In genomic region chr9:96420468-96421219, GRCh38 we compare ENCODE assay signal across 1 cellular context.
A peak's percentile ranks its signal among the peaks of the same experiment; 100 is the strongest.
TF ChIP-seq lines count a peak whose summit lies in the region.

No MANE protein-coding gene starts in this region.

TF ChIP-seq in HepG2, 621 proteins besides CTCF, POLR2A, EP300 and RAD21 (continued from another document and continues in another):
- TF ChIP-seq, protein P1, sequence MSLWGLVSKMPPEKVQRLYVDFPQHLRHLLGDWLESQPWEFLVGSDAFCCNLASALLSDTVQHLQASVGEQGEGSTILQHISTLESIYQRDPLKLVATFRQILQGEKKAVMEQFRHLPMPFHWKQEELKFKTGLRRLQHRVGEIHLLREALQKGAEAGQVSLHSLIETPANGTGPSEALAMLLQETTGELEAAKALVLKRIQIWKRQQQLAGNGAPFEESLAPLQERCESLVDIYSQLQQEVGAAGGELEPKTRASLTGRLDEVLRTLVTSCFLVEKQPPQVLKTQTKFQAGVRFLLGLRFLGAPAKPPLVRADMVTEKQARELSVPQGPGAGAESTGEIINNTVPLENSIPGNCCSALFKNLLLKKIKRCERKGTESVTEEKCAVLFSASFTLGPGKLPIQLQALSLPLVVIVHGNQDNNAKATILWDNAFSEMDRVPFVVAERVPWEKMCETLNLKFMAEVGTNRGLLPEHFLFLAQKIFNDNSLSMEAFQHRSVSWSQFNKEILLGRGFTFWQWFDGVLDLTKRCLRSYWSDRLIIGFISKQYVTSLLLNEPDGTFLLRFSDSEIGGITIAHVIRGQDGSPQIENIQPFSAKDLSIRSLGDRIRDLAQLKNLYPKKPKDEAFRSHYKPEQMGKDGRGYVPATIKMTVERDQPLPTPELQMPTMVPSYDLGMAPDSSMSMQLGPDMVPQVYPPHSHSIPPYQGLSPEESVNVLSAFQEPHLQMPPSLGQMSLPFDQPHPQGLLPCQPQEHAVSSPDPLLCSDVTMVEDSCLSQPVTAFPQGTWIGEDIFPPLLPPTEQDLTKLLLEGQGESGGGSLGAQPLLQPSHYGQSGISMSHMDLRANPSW (CRISPR knock-in tag; IDR thresholded peaks at IDR 0.05; ENCODE audit: borderline replicate concordance): peak; percentile 51; the same call in 1 of the 2 replicates
- peak; percentile 21; the same call in 1 of the 2 replicates for TF ChIP-seq GATA4 (IDR thresholded peaks at IDR 0.05; ENCODE audit: borderline replicate concordance, low read depth)
- TF ChIP-seq ZNF749 (CRISPR knock-in tag; IDR thresholded peaks at IDR 0.05; ENCODE audit: borderline replicate concordance): no peak
- peak; percentile 52; the same call in 1 of the 2 replicates for TF ChIP-seq ZNF230 (CRISPR knock-in tag; IDR thresholded peaks at IDR 0.05)
- no peak for TF ChIP-seq ZBTB3 (CRISPR knock-in tag; IDR thresholded peaks at IDR 0.05; ENCODE audit: borderline replicate concordance, low read depth)
- peak; percentile 51 for TF ChIP-seq ASH2L (IDR thresholded peaks at IDR 0.05; ENCODE audit: insufficient read length, low read depth, low read length)
- TF ChIP-seq, protein P2, sequence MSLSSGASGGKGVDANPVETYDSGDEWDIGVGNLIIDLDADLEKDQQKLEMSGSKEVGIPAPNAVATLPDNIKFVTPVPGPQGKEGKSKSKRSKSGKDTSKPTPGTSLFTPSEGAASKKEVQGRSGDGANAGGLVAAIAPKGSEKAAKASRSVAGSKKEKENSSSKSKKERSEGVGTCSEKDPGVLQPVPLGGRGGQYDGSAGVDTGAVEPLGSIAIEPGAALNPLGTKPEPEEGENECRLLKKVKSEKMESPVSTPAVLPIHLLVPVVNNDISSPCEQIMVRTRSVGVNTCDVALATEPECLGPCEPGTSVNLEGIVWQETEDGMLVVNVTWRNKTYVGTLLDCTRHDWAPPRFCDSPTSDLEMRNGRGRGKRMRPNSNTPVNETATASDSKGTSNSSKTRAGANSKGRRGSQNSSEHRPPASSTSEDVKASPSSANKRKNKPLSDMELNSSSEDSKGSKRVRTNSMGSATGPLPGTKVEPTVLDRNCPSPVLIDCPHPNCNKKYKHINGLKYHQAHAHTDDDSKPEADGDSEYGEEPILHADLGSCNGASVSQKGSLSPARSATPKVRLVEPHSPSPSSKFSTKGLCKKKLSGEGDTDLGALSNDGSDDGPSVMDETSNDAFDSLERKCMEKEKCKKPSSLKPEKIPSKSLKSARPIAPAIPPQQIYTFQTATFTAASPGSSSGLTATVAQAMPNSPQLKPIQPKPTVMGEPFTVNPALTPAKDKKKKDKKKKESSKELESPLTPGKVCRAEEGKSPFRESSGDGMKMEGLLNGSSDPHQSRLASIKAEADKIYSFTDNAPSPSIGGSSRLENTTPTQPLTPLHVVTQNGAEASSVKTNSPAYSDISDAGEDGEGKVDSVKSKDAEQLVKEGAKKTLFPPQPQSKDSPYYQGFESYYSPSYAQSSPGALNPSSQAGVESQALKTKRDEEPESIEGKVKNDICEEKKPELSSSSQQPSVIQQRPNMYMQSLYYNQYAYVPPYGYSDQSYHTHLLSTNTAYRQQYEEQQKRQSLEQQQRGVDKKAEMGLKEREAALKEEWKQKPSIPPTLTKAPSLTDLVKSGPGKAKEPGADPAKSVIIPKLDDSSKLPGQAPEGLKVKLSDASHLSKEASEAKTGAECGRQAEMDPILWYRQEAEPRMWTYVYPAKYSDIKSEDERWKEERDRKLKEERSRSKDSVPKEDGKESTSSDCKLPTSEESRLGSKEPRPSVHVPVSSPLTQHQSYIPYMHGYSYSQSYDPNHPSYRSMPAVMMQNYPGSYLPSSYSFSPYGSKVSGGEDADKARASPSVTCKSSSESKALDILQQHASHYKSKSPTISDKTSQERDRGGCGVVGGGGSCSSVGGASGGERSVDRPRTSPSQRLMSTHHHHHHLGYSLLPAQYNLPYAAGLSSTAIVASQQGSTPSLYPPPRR (CRISPR knock-in tag; IDR thresholded peaks at IDR 0.05; ENCODE audit: borderline replicate concordance): peak; percentile 81; the same call in 1 of the 2 replicates
- peak; percentile 83; the same call in 1 of the 2 replicates for TF ChIP-seq FOSL1 (CRISPR knock-in tag; IDR thresholded peaks at IDR 0.05; ENCODE audit: borderline replicate concordance)
- TF ChIP-seq LCORL (IDR thresholded peaks at IDR 0.05): peak; percentile 62; the same call in 1 of the 2 replicates
- peak; percentile 93 for TF ChIP-seq LCORL (CRISPR knock-in tag; IDR thresholded peaks at IDR 0.05)
- TF ChIP-seq, protein P3, sequence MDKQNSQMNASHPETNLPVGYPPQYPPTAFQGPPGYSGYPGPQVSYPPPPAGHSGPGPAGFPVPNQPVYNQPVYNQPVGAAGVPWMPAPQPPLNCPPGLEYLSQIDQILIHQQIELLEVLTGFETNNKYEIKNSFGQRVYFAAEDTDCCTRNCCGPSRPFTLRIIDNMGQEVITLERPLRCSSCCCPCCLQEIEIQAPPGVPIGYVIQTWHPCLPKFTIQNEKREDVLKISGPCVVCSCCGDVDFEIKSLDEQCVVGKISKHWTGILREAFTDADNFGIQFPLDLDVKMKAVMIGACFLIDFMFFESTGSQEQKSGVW (CRISPR knock-in tag; IDR thresholded peaks at IDR 0.05; ENCODE audit: borderline replicate concordance): no peak
- TF ChIP-seq ZKSCAN1 (IDR thresholded peaks at IDR 0.05; ENCODE audit: low read length): no peak
- TF ChIP-seq, protein P4, sequence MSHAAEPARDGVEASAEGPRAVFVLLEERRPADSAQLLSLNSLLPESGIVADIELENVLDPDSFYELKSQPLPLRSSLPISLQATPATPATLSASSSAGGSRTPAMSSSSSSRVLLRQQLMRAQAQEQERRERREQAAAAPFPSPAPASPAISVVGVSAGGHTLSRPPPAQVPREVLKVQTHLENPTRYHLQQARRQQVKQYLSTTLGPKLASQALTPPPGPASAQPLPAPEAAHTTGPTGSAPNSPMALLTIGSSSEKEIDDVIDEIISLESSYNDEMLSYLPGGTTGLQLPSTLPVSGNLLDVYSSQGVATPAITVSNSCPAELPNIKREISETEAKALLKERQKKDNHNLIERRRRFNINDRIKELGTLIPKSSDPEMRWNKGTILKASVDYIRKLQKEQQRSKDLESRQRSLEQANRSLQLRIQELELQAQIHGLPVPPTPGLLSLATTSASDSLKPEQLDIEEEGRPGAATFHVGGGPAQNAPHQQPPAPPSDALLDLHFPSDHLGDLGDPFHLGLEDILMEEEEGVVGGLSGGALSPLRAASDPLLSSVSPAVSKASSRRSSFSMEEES (CRISPR knock-in tag; IDR thresholded peaks at IDR 0.05): peak; percentile 70; the same call in 1 of the 2 replicates
- peak; percentile 99 for TF ChIP-seq FOSL2 (CRISPR knock-in tag; IDR thresholded peaks at IDR 0.05)
- peak; percentile 94 for TF ChIP-seq SALL1 (CRISPR knock-in tag; IDR thresholded peaks at IDR 0.05)
- peak; percentile 78 for TF ChIP-seq HOXA3 (CRISPR knock-in tag; IDR thresholded peaks at IDR 0.05)
- peak; percentile 35; the same call in 1 of the 2 replicates for TF ChIP-seq NCOR1 (IDR thresholded peaks at IDR 0.05; ENCODE audit: borderline replicate concordance, low read length)
- peak; percentile 85 for TF ChIP-seq NR2F6 (IDR thresholded peaks at IDR 0.05)
- peak; percentile 92 for TF ChIP-seq NR2F6 (CRISPR knock-in tag; IDR thresholded peaks at IDR 0.05)
- TF ChIP-seq ZBTB7B (CRISPR knock-in tag; IDR thresholded peaks at IDR 0.05): 0 out of 2 replicates have a peak, but pooled peaks have one; percentile 30
- TF ChIP-seq SETDB1 (CRISPR knock-in tag; IDR thresholded peaks at IDR 0.05; ENCODE audit: borderline replicate concordance): 0 out of 2 replicates have a peak, but pooled peaks have one; percentile 20
- peak; percentile 72; the same call in 1 of the 2 replicates for TF ChIP-seq ZKSCAN8 (CRISPR knock-in tag; IDR thresholded peaks at IDR 0.05; ENCODE audit: borderline replicate concordance)
- no peak for TF ChIP-seq ZNF101 (CRISPR knock-in tag; IDR thresholded peaks at IDR 0.05; ENCODE audit: borderline replicate concordance, low read depth)
- TF ChIP-seq, protein P5, sequence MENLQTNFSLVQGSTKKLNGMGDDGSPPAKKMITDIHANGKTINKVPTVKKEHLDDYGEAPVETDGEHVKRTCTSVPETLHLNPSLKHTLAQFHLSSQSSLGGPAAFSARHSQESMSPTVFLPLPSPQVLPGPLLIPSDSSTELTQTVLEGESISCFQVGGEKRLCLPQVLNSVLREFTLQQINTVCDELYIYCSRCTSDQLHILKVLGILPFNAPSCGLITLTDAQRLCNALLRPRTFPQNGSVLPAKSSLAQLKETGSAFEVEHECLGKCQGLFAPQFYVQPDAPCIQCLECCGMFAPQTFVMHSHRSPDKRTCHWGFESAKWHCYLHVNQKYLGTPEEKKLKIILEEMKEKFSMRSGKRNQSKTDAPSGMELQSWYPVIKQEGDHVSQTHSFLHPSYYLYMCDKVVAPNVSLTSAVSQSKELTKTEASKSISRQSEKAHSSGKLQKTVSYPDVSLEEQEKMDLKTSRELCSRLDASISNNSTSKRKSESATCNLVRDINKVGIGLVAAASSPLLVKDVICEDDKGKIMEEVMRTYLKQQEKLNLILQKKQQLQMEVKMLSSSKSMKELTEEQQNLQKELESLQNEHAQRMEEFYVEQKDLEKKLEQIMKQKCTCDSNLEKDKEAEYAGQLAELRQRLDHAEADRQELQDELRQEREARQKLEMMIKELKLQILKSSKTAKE (CRISPR knock-in tag; IDR thresholded peaks at IDR 0.05; ENCODE audit: borderline replicate concordance): peak; percentile 72; the same call in 1 of the 2 replicates
- peak; percentile 59 for TF ChIP-seq ISL2 (CRISPR knock-in tag; IDR thresholded peaks at IDR 0.05)
- TF ChIP-seq MXD4 (CRISPR knock-in tag; IDR thresholded peaks at IDR 0.05): no peak
- peak; percentile 61; the same call in 1 of the 2 replicates for TF ChIP-seq TFAP4 (IDR thresholded peaks at IDR 0.05; ENCODE audit: borderline replicate concordance, low read depth)
- TF ChIP-seq ZNF790 (CRISPR knock-in tag; IDR thresholded peaks at IDR 0.05; ENCODE audit: borderline replicate concordance): no peak
- TF ChIP-seq GFI1 (CRISPR knock-in tag; IDR thresholded peaks at IDR 0.05; ENCODE audit: borderline replicate concordance): peak; percentile 71
- peak; percentile 94 for TF ChIP-seq THRA (CRISPR knock-in tag; IDR thresholded peaks at IDR 0.05; ENCODE audit: borderline replicate concordance)
- TF ChIP-seq SOX5 (CRISPR knock-in tag; IDR thresholded peaks at IDR 0.05; ENCODE audit: borderline replicate concordance): peak; percentile 94
- TF ChIP-seq, protein P6, sequence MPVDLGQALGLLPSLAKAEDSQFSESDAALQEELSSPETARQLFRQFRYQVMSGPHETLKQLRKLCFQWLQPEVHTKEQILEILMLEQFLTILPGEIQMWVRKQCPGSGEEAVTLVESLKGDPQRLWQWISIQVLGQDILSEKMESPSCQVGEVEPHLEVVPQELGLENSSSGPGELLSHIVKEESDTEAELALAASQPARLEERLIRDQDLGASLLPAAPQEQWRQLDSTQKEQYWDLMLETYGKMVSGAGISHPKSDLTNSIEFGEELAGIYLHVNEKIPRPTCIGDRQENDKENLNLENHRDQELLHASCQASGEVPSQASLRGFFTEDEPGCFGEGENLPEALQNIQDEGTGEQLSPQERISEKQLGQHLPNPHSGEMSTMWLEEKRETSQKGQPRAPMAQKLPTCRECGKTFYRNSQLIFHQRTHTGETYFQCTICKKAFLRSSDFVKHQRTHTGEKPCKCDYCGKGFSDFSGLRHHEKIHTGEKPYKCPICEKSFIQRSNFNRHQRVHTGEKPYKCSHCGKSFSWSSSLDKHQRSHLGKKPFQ (CRISPR knock-in tag; IDR thresholded peaks at IDR 0.05; ENCODE audit: insufficient replicate concordance): peak; percentile 49
- TF ChIP-seq ZMYM3 (CRISPR knock-in tag; IDR thresholded peaks at IDR 0.05): 0 out of 2 replicates have a peak, but pooled peaks have one; percentile 26
- no peak for TF ChIP-seq JDP2 (CRISPR knock-in tag; IDR thresholded peaks at IDR 0.05; ENCODE audit: borderline replicate concordance)
- TF ChIP-seq, protein P7, sequence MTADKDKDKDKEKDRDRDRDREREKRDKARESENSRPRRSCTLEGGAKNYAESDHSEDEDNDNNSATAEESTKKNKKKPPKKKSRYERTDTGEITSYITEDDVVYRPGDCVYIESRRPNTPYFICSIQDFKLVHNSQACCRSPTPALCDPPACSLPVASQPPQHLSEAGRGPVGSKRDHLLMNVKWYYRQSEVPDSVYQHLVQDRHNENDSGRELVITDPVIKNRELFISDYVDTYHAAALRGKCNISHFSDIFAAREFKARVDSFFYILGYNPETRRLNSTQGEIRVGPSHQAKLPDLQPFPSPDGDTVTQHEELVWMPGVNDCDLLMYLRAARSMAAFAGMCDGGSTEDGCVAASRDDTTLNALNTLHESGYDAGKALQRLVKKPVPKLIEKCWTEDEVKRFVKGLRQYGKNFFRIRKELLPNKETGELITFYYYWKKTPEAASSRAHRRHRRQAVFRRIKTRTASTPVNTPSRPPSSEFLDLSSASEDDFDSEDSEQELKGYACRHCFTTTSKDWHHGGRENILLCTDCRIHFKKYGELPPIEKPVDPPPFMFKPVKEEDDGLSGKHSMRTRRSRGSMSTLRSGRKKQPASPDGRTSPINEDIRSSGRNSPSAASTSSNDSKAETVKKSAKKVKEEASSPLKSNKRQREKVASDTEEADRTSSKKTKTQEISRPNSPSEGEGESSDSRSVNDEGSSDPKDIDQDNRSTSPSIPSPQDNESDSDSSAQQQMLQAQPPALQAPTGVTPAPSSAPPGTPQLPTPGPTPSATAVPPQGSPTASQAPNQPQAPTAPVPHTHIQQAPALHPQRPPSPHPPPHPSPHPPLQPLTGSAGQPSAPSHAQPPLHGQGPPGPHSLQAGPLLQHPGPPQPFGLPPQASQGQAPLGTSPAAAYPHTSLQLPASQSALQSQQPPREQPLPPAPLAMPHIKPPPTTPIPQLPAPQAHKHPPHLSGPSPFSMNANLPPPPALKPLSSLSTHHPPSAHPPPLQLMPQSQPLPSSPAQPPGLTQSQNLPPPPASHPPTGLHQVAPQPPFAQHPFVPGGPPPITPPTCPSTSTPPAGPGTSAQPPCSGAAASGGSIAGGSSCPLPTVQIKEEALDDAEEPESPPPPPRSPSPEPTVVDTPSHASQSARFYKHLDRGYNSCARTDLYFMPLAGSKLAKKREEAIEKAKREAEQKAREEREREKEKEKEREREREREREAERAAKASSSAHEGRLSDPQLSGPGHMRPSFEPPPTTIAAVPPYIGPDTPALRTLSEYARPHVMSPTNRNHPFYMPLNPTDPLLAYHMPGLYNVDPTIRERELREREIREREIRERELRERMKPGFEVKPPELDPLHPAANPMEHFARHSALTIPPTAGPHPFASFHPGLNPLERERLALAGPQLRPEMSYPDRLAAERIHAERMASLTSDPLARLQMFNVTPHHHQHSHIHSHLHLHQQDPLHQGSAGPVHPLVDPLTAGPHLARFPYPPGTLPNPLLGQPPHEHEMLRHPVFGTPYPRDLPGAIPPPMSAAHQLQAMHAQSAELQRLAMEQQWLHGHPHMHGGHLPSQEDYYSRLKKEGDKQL (CRISPR knock-in tag; IDR thresholded peaks at IDR 0.05; ENCODE audit: low read depth): peak; percentile 28; the same call in 1 of the 2 replicates
- TF ChIP-seq BCL6 (CRISPR knock-in tag; IDR thresholded peaks at IDR 0.05): peak; percentile 88
